ENCODE assay signal across 8 cellular contexts in the genomic region with DNA sequence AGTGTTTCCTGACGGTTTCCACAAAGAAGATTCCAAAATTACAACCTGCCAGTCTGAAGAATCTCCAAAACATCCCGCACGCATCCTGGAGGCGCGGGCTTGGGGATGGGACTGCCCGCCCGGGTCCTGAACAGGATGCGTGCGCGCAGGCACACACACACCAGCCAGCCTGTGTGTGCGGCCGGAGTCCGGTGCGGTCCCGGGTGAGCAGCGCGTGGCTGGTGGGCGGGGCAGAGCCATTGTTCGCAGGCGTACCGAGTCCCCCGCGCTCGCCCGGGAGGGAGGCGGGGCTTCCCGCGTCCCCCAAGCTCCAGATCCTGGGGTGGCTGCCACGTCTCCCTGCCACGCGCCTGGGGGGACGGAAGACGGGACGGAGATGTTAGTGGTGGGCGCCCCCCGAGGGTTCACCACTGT. TPM values are rescaled to one million over a fixed set of nuclear protein-coding genes. Genes with fewer than 3 reads are reported as not detected.
DNase-seq lines count a peak whose midpoint lies in the region; FAIRE-seq and TF ChIP-seq lines count a peak whose summit lies in the region.

No MANE protein-coding gene starts in this region.

- H3K4me2 ChIP-seq in keratinocyte (ENCODE audit: control insufficient read depth, extremely low read depth, insufficient read depth, low read depth, low read length): peak overlapping the region; percentile 63

- H3K36me3 ChIP-seq in WERI-Rb-1 (peaks cover 36% of the 10 kb centered on the region), keratinocyte (ENCODE audit: control insufficient read depth in 2 of 2, extremely low read depth in 1 of 2, insufficient read depth in 2 of 2, low read length in 2 of 2) (peaks cover 29 to 37% of the 10 kb centered on the region in 2 experiments)

- H3K79me2 ChIP-seq in keratinocyte (ENCODE audit: control insufficient read depth, insufficient read depth, low read length): peaks cover 49% of the 10 kb centered on the region

- no peaks in the 10 kb centered on the region for H3K9me3 ChIP-seq in WERI-Rb-1 (ENCODE audit: severe bottlenecking)
- no peaks in the 10 kb centered on the region for H3K9me3 ChIP-seq in keratinocyte (ENCODE audit: control insufficient read depth, low read depth, low read length)

- TF ChIP-seq POLR2A in GM12892 (IDR thresholded peaks at IDR 0.05; ENCODE audit: low read depth, low read length): no peak

- TF ChIP-seq CTCF in HFF-Myc (IDR thresholded peaks at IDR 0.05; ENCODE audit: low read depth, low read length, missing control alignments): no peak
- no peak for TF ChIP-seq CTCF in WERI-Rb-1 (IDR thresholded peaks at IDR 0.05; ENCODE audit: low read depth, low read length)
- TF ChIP-seq CTCF in keratinocyte (optimal IDR thresholded peaks at IDR 0.05 in 1 of 3, IDR thresholded peaks at IDR 0.05 in 1 of 3, conservative IDR thresholded peaks at IDR 0.05 in 1 of 3; ENCODE audit: extremely low read depth in 1 of 3, insufficient read depth in 2 of 3, low read length in 3 of 3): no peak

- no peak overlapping the region for H2AFZ ChIP-seq in keratinocyte (ENCODE audit: control insufficient read depth, low read length)

- H3K27ac ChIP-seq in WERI-Rb-1 (peak overlapping the region; percentile 71), keratinocyte (ENCODE audit: control insufficient read depth, insufficient read depth, low read length) (peak overlapping the region; percentile 59)

- peak; percentile 78 for DNase-seq in GM12892 (ENCODE audit: insufficient read length)
- DNase-seq in HFF-Myc (ENCODE audit: extremely low read depth, low read depth): no peak
- DNase-seq in NCI-H1092 (lab: John Stamatoyannopoulos, UW): peak; percentile 37
- peak; percentile 83 for DNase-seq in WERI-Rb-1
- peak; percentile 21 for DNase-seq in central memory CD4-positive, alpha-beta T cell
- DNase-seq in keratinocyte (ENCODE audit: low read depth, low spot score): no peak
- peak; percentile 62 to 79 (median 65) for DNase-seq in stimulated activated CD4-positive, alpha-beta T cell treated with anti-CD3 and anti-CD28 coated beads, Interleukin-12 subunit alpha, Interleukin-12 subunit beta, amount 100 ng/mL, for 48 hours (ENCODE audit: low read depth in 2 of 3, low spot score in 1 of 3)
- DNase-seq in mesenteric fat pad (ENCODE audit: low spot score): no peak

- H3K4me1 ChIP-seq in keratinocyte (ENCODE audit: control insufficient read depth, extremely low read depth, insufficient read depth, low read length): peaks cover 37% of the 10 kb centered on the region

- dilution Hi-C loops in keratinocyte (cut with MboI; ENCODE audit: extremely low pct_ligation_motif_present, low sequenced_read_pairs): loop anchor here (25.0 kb wide), 1 partner anchor 91 kb away; no protein-coding TSS in a partner anchor

- peak; percentile 74 for FAIRE-seq in GM12892 (lab: Jason Lieb, UNC)
- FAIRE-seq in keratinocyte (lab: Jason Lieb, UNC): no peak

- H3K4me3 ChIP-seq in HFF-Myc (replicated peaks; ENCODE audit: low read depth, low read length) (peak overlapping the region; percentile 96), WERI-Rb-1 (ENCODE audit: low read depth, low read length) (peak overlapping the region; percentile 91), keratinocyte (ENCODE audit: control insufficient read depth in 2 of 3, extremely low read depth in 1 of 3, insufficient read depth in 2 of 3, low read depth in 1 of 3, low read length in 3 of 3) (peak overlapping the region; percentile 81 to 96 (median 84))

- H3K27me3 ChIP-seq in WERI-Rb-1 (ENCODE audit: insufficient read depth, low read depth, severe bottlenecking) (no peaks in the 10 kb centered on the region), keratinocyte (ENCODE audit: control insufficient read depth, extremely low read depth, insufficient read depth, low read length) (no peaks in the 10 kb centered on the region)

- peaks cover 31% of the 10 kb centered on the region for H4K20me1 ChIP-seq in keratinocyte (ENCODE audit: control insufficient read depth, extremely low read depth, insufficient read depth, low read length)

- H3K9ac ChIP-seq in keratinocyte (ENCODE audit: control insufficient read depth, extremely low read depth, insufficient read depth, low read length): peak overlapping the region; percentile 86

- peaks cover 6% of the 10 kb centered on the region for H3K9me1 ChIP-seq in keratinocyte (ENCODE audit: control insufficient read depth, extremely low read depth, insufficient read depth, low read length)

RNA-seq across cellular contexts. Expression of a gene that starts 0.7 kb away (rescaled TPM):
- polyA plus RNA-seq in GM12892 (2012; ENCODE audit: missing spikeins): 76.8 TPM
- polyA plus RNA-seq in keratinocyte: 900 to 1,358 TPM (median 1,275 TPM) in 3 replicates
- polyA plus RNA-seq in keratinocyte (2011; ENCODE audit: low read depth): 125 TPM
- polyA plus RNA-seq in keratinocyte (2011; cell fraction: cytosol; rRNA removed): 483 and 696 TPM in 2 replicates
- 1,144 and 1,285 TPM in 2 replicates for polyA plus RNA-seq in keratinocyte (2011; cell fraction: nucleus; rRNA removed)
- 245 and 1,072 TPM in 2 replicates for polyA plus RNA-seq in keratinocyte (2012; ENCODE audit: low replicate concordance)
- 1,352 to 1,647 TPM (median 1,438 TPM) in 3 replicates for polyA minus RNA-seq in keratinocyte
- polyA minus RNA-seq in keratinocyte (2011; cell fraction: cytosol; rRNA and poly(A)+ RNA removed): 766 TPM
- 1,201 and 1,805 TPM in 2 replicates for polyA minus RNA-seq in keratinocyte (2011; cell fraction: nucleus; rRNA and poly(A)+ RNA removed)
- 1,693 TPM for total RNA-seq in mesenteric fat pad

RNA-seq across cellular contexts. Expression of a gene that starts 16.3 kb away (rescaled TPM):
- not detected for polyA plus RNA-seq in GM12892 (2012; ENCODE audit: missing spikeins)
- not detected in 3 replicates for polyA plus RNA-seq in keratinocyte
- polyA plus RNA-seq in keratinocyte (2011; ENCODE audit: low read depth): not detected
- polyA plus RNA-seq in keratinocyte (2011; cell fraction: cytosol; rRNA removed): not detected in 2 replicates
- 0.09 TPM in 1 of 2 replicates, not detected in the other for polyA plus RNA-seq in keratinocyte (2011; cell fraction: nucleus; rRNA removed)
- 0.25 TPM in 1 of 2 replicates, not detected in the other for polyA plus RNA-seq in keratinocyte (2012; ENCODE audit: low replicate concordance)
- not detected in 3 replicates for polyA minus RNA-seq in keratinocyte
- not detected for polyA minus RNA-seq in keratinocyte (2011; cell fraction: cytosol; rRNA and poly(A)+ RNA removed)
- not detected in 2 replicates for polyA minus RNA-seq in keratinocyte (2011; cell fraction: nucleus; rRNA and poly(A)+ RNA removed)
- total RNA-seq in mesenteric fat pad: 0.39 TPM

RNA-seq across cellular contexts. Expression of a gene that starts 59.9 kb away (rescaled TPM):
- 66.6 TPM for polyA plus RNA-seq in GM12892 (2012; ENCODE audit: missing spikeins)
- 44.4 to 74.1 TPM (median 48.4 TPM) in 3 replicates for polyA plus RNA-seq in keratinocyte
- polyA plus RNA-seq in keratinocyte (2011; ENCODE audit: low read depth): 223 TPM
- 43.5 and 75.6 TPM in 2 replicates for polyA plus RNA-seq in keratinocyte (2011; cell fraction: cytosol; rRNA removed)
- polyA plus RNA-seq in keratinocyte (2011; cell fraction: nucleus; rRNA removed): 14.4 and 21.0 TPM in 2 replicates
- 62.5 and 78.2 TPM in 2 replicates for polyA plus RNA-seq in keratinocyte (2012; ENCODE audit: low replicate concordance)
- polyA minus RNA-seq in keratinocyte: 5.7 to 14.5 TPM (median 6.0 TPM) in 3 replicates
- 23.4 TPM for polyA minus RNA-seq in keratinocyte (2011; cell fraction: cytosol; rRNA and poly(A)+ RNA removed)
- 2.7 and 8.0 TPM in 2 replicates for polyA minus RNA-seq in keratinocyte (2011; cell fraction: nucleus; rRNA and poly(A)+ RNA removed)
- total RNA-seq in mesenteric fat pad: 30.4 TPM

Comparison
In these comparisons a context has a peak if more than half of its experiments do, and no peak if none do; other contexts are left out.
1. DNase-seq: peak in GM12892 (single experiment), NCI-H1092 (single experiment), WERI-Rb-1 (single experiment), central memory CD4-positive, alpha-beta T cell (single experiment) and stimulated activated CD4-positive, alpha-beta T cell treated with anti-CD3 and anti-CD28 coated beads, Interleukin-12 subunit alpha, Interleukin-12 subunit beta, amount 100 ng/mL, for 48 hours (3 of 3); none in HFF-Myc (single experiment), keratinocyte (single experiment) and mesenteric fat pad (single experiment).
2. Peak in every context shown above with its lines, with median percentiles within 50 percentile points of each other: H3K4me3 ChIP-seq.